ENCODE assay signal across 2 cellular contexts in genomic region chr5:176732736-176733585, GRCh38.
A peak's percentile ranks its signal among the peaks of the same experiment; 100 is the strongest.
TF ChIP-seq lines count a peak whose summit lies in the region.

No MANE protein-coding gene starts in this region.

TF ChIP-seq in IMR-90, 13 proteins besides CTCF, POLR2A, EP300 and RAD21:
- TF ChIP-seq RCOR1 (IDR thresholded peaks at IDR 0.05; ENCODE audit: insufficient replicate concordance, low read length) (no peak), BHLHE40 (IDR thresholded peaks at IDR 0.05; ENCODE audit: low read depth, low read length) (no peak), MAFK (IDR thresholded peaks at IDR 0.05; ENCODE audit: low read depth, low read length) (no peak), MXI1 (IDR thresholded peaks at IDR 0.05; ENCODE audit: borderline replicate concordance, low read depth, low read length) (no peak), SMC3 (IDR thresholded peaks at IDR 0.05; ENCODE audit: low read depth, low read length) (no peak), MAZ (IDR thresholded peaks at IDR 0.05; ENCODE audit: borderline replicate concordance, low read depth, low read length) (no peak), RFX5 (IDR thresholded peaks at IDR 0.05; ENCODE audit: low read depth, low read length) (no peak), NFE2L2 (IDR thresholded peaks at IDR 0.05; ENCODE audit: low read depth, low read length) (no peak), FOS (IDR thresholded peaks at IDR 0.05; ENCODE audit: low read depth, low read length) (no peak), USF2 (IDR thresholded peaks at IDR 0.05; ENCODE audit: low read depth, low read length) (no peak), CEBPB (IDR thresholded peaks at IDR 0.05; ENCODE audit: low read depth, low read length) (no peak), CHD1 (IDR thresholded peaks at IDR 0.05; ENCODE audit: low read depth, low read length) (no peak), ELK1 (IDR thresholded peaks at IDR 0.05; ENCODE audit: borderline replicate concordance, low read depth, low read length) (no peak)

TF ChIP-seq in K562, 482 proteins besides CTCF, POLR2A, EP300 and RAD21:
- TF ChIP-seq THAP12 (CRISPR knock-in tag; IDR thresholded peaks at IDR 0.05): no peak
- TF ChIP-seq ZFP36 (IDR thresholded peaks at IDR 0.05; ENCODE audit: low read depth, low read length, partially characterized antibody): peak; percentile 83
